In genomic region chr4:1708581-1708980, GRCh38 we compare ENCODE assay signal across 11 cellular contexts. TPM values are rescaled to one million over a fixed set of nuclear protein-coding genes. Genes with fewer than 3 reads are reported as not detected.
A peak's percentile ranks its signal among the peaks of the same experiment; 100 is the strongest.
DNase-seq lines count a peak whose midpoint lies in the region; ATAC-seq and TF ChIP-seq lines count a peak whose summit lies in the region.
"Had no signal": no experiment of that assay in that cellular context is flagged by ENCODE, and none has a peak within 500 bp of the region (broad histone marks: within the 10 kb centered on the region; RNA-seq: fewer than 3 reads in every experiment).

No MANE protein-coding gene starts in this region.

- no peak for TF ChIP-seq CTCF in CD8-positive, alpha-beta T cell (IDR thresholded peaks at IDR 0.05)
- TF ChIP-seq CTCF in IMR-90 (conservative IDR thresholded peaks at IDR 0.05; ENCODE audit: low read depth, low read length), result no peak
- TF ChIP-seq CTCF in nephron progenitor cell (IDR thresholded peaks at IDR 0.05), result no peak

- intact Hi-C loops in CD8-positive, alpha-beta T cell (cut with DNase I, micrococcal nuclease), result no loop called here
- intact Hi-C loops in IMR-90 (cut with micrococcal nuclease), result no loop called here

- H3K27ac Mint-ChIP-seq in CD8-positive, alpha-beta T cell, result peak overlapping the region; percentile 14
- peak overlapping the region; percentile 0 for H3K27ac Mint-ChIP-seq in activated naive CD8-positive, alpha-beta T cell
- H3K27ac Mint-ChIP-seq in nephron progenitor cell, result no peak overlapping the region
- H3K27ac Mint-ChIP-seq: CD14-positive monocyte had no signal

- BruUV-seq in IMR-90 (replicated peaks; lab: Mats Ljungman, UMichigan), result no TSS peak

- no peak overlapping the region for H3K4me3 Mint-ChIP-seq in CD8-positive, alpha-beta T cell
- H3K4me3 Mint-ChIP-seq in activated naive CD8-positive, alpha-beta T cell, result peak overlapping the region; percentile 60
- H3K4me3 Mint-ChIP-seq in nephron progenitor cell, result peak overlapping the region; percentile 36
- H3K4me3 Mint-ChIP-seq: CD14-positive monocyte had no signal

- H2BK20ac ChIP-seq in IMR-90 (ENCODE audit: low read depth, low read length), result no peak overlapping the region

- CTCF ChIA-PET in CD8-positive, alpha-beta T cell (lab: Charles Lee), result interaction anchor here (1.1 to 14.6 kb wide), 4 partner anchors 14 to 34 kb away, joined by 3 to 161 read pairs (median 12); no protein-coding TSS in a partner anchor
- CTCF ChIA-PET in IMR-90 (lab: Yijun Ruan, JAX), result interaction anchor here (1.3 to 1.4 kb wide), 2 partner anchors 9 to 15 kb away, joined by 4 to 6 read pairs; no protein-coding TSS in a partner anchor

- H3K27ac ChIP-seq in CD8-positive, alpha-beta T cell (ENCODE audit: low read depth, low read length), result no peak overlapping the region
- no peak overlapping the region for H3K27ac ChIP-seq in IMR-90 (ENCODE audit: insufficient read depth, low read length)

- H3K23ac ChIP-seq in IMR-90 (ENCODE audit: low read depth, low read length), result peak overlapping the region; percentile 45; the same call in 1 of the 2 replicates

- H3K4me1 Mint-ChIP-seq in CD8-positive, alpha-beta T cell (ENCODE audit: low read depth), result peaks cover 58% of the 10 kb centered on the region
- H3K4me1 Mint-ChIP-seq in activated naive CD8-positive, alpha-beta T cell (ENCODE audit: low read depth), result peaks cover 50% of the 10 kb centered on the region
- peaks cover 42% of the 10 kb centered on the region for H3K4me1 Mint-ChIP-seq in nephron progenitor cell

- H2AFZ ChIP-seq in IMR-90 (replicated peaks; ENCODE audit: low read length, poor library complexity), result no peak overlapping the region

- peaks cover under 1% of the 10 kb centered on the region for H3K36me3 ChIP-seq in CD8-positive, alpha-beta T cell (ENCODE audit: insufficient read depth, low read length)
- peaks cover 15% of the 10 kb centered on the region for H3K36me3 ChIP-seq in IMR-90 (ENCODE audit: control insufficient read depth, insufficient read depth, low read length)

- in situ Hi-C loops in IMR-90 (cut with MboI; ENCODE audit: low sequenced_read_pairs), result no loop called here

- dilution Hi-C loops in IMR-90 (cut with HindIII; ENCODE audit: low sequenced_read_pairs, unreplicated experiment), result no loop called here

- H3K9me1 ChIP-seq in IMR-90 (ENCODE audit: insufficient read depth, low read length), result peaks cover 13% of the 10 kb centered on the region; the same call in 1 of the 2 replicates

- no peak overlapping the region for H2BK15ac ChIP-seq in IMR-90 (ENCODE audit: low read depth, low read length)

- H3K9me3 ChIP-seq in CD8-positive, alpha-beta T cell (ENCODE audit: low read length), result no peaks in the 10 kb centered on the region
- H3K9me3 ChIP-seq in IMR-90 (ENCODE audit: control insufficient read depth, insufficient read depth, low read length), result no peaks in the 10 kb centered on the region

- no peaks in the 10 kb centered on the region for H3K9me3 Mint-ChIP-seq in CD8-positive, alpha-beta T cell
- no peaks in the 10 kb centered on the region for H3K9me3 Mint-ChIP-seq in activated naive CD8-positive, alpha-beta T cell (ENCODE audit: low read depth)
- H3K9me3 Mint-ChIP-seq in nephron progenitor cell, result no peaks in the 10 kb centered on the region
- H3K9me3 Mint-ChIP-seq: CD14-positive monocyte had no signal

- no peaks in the 10 kb centered on the region for H3K27me3 ChIP-seq in CD8-positive, alpha-beta T cell (ENCODE audit: insufficient read depth, low read length)
- H3K27me3 ChIP-seq in IMR-90 (ENCODE audit: control insufficient read depth, insufficient read depth, low read length), result no peaks in the 10 kb centered on the region

- POLR2A ChIA-PET in CD8-positive, alpha-beta T cell (lab: Charles Lee), result interaction anchor here (2.1 kb wide), 1 partner anchor 12 kb away, joined by 8 read pairs; the partner anchor contains the start of genes TACC3 and TMEM129
- POLR2A ChIA-PET in IMR-90 (lab: Charles Lee; ENCODE audit: unreplicated experiment), result no interaction called here

- TF ChIP-seq POLR2A in IMR-90 (IDR thresholded peaks at IDR 0.05; ENCODE audit: low read depth, low read length), result no peak

- H3K9ac ChIP-seq in IMR-90 (ENCODE audit: low read depth, low read length), result no peak overlapping the region

- H4K8ac ChIP-seq in IMR-90 (ENCODE audit: low read depth in 2 of 2, low read length in 2 of 2), result no peak overlapping the region

- H3K4me1 ChIP-seq in CD8-positive, alpha-beta T cell (ENCODE audit: insufficient read depth, low read length), result peaks cover 31% of the 10 kb centered on the region
- H3K4me1 ChIP-seq in IMR-90 (ENCODE audit: control insufficient read depth, insufficient read depth, low read length), result peaks cover 11% of the 10 kb centered on the region

- no peak overlapping the region for H2AK5ac ChIP-seq in IMR-90 (ENCODE audit: low read depth, low read length)

- H3K14ac ChIP-seq in IMR-90 (replicated peaks; ENCODE audit: low read depth, low read length), result no peak overlapping the region

- peaks cover 22 to 71% of the 10 kb centered on the region in 2 experiments for H3K79me1 ChIP-seq in IMR-90 (ENCODE audit: low read depth in 1 of 2, low read length in 2 of 2)

- no peak overlapping the region for H3K4me2 ChIP-seq in IMR-90 (ENCODE audit: low read depth, low read length)

- WGBS in IMR-90 (ENCODE audit: extremely low coverage in 2 of 2, insufficient read length in 1 of 2), 2 experiments, result no CpG with 5 or more reads among the region's 1 CpG

- no peak overlapping the region for H3K56ac ChIP-seq in IMR-90 (ENCODE audit: extremely low read depth, insufficient read depth, low read length)

- no peak overlapping the region for H2BK5ac ChIP-seq in IMR-90 (ENCODE audit: low read depth, low read length, poor library complexity, severe bottlenecking)

- H4K20me1 ChIP-seq in IMR-90 (ENCODE audit: insufficient read depth, low read length), result peaks cover 63% of the 10 kb centered on the region

- no peak overlapping the region for H4K5ac ChIP-seq in IMR-90 (ENCODE audit: low read depth, low read length)

- H3K36me3 Mint-ChIP-seq in CD8-positive, alpha-beta T cell, result peaks cover 46% of the 10 kb centered on the region
- H3K36me3 Mint-ChIP-seq in activated naive CD8-positive, alpha-beta T cell, result peaks cover 13% of the 10 kb centered on the region
- H3K36me3 Mint-ChIP-seq in nephron progenitor cell (ENCODE audit: low read depth), result peaks cover 40% of the 10 kb centered on the region

- no peaks in the 10 kb centered on the region for H3K27me3 Mint-ChIP-seq in CD8-positive, alpha-beta T cell (ENCODE audit: low read depth)
- H3K27me3 Mint-ChIP-seq in activated naive CD8-positive, alpha-beta T cell, result no peaks in the 10 kb centered on the region
- H3K27me3 Mint-ChIP-seq in nephron progenitor cell (ENCODE audit: low read depth, poor library complexity), result no peaks in the 10 kb centered on the region

- H3K4me3 ChIP-seq in CD8-positive, alpha-beta T cell (ENCODE audit: low read depth, low read length), result no peak overlapping the region
- H3K4me3 ChIP-seq in IMR-90 (ENCODE audit: insufficient read depth, low read depth, low read length), result no peak overlapping the region

- no peak for TF ChIP-seq RAD21 in IMR-90 (IDR thresholded peaks at IDR 0.05; ENCODE audit: low read length)

- no peak for DNase-seq in CD8-positive, alpha-beta T cell
- DNase-seq in IMR-90 (no peak), nephron progenitor cell (no peak), NCI-H146 treated with DMSO at 0.1 percent for 48 hours (lab: John Stamatoyannopoulos, UW; ENCODE audit: unreplicated experiment) (no peak), pons (ENCODE audit: low spot score) (no peak)
- DNase-seq: left colon; right cardiac atrium; stimulated activated CD4-positive, alpha-beta T cell treated with anti-CD3 and anti-CD28 coated beads, Interleukin-4, amount 100 ng/mL, for 1 hour had no signal

- H2AK9ac ChIP-seq in IMR-90 (replicated peaks; ENCODE audit: low read depth, low read length, poor library complexity), result no peak overlapping the region

- no peak overlapping the region for H2BK120ac ChIP-seq in IMR-90 (ENCODE audit: low read depth, low read length)

- no peak for ATAC-seq in CD8-positive, alpha-beta T cell
- ATAC-seq in IMR-90 (ENCODE audit: low read depth), result no peak
- ATAC-seq in HG03196 (IDR thresholded peaks at IDR 0.05; ENCODE audit: unreplicated experiment), result no peak
- ATAC-seq: left colon, right cardiac atrium had no signal

- no peak overlapping the region for H3K4ac ChIP-seq in IMR-90 (ENCODE audit: low read depth, low read length)

- H4K91ac ChIP-seq in IMR-90 (ENCODE audit: insufficient read depth, low read depth, low read length), result no peak overlapping the region

- no peak overlapping the region for H3K18ac ChIP-seq in IMR-90 (ENCODE audit: low read depth, low read length)

TF ChIP-seq in IMR-90, 13 proteins besides CTCF, POLR2A, EP300 and RAD21 (continues in another document):
- no peak for TF ChIP-seq CHD1 (IDR thresholded peaks at IDR 0.05; ENCODE audit: low read depth, low read length)
- TF ChIP-seq MAFK (IDR thresholded peaks at IDR 0.05; ENCODE audit: low read depth, low read length), result no peak
- TF ChIP-seq CEBPB (IDR thresholded peaks at IDR 0.05; ENCODE audit: low read depth, low read length), result no peak
- no peak for TF ChIP-seq MAZ (IDR thresholded peaks at IDR 0.05; ENCODE audit: borderline replicate concordance, low read depth, low read length)

RNA-seq across cellular contexts. Expression of gene SLBP, which starts 3.5 kb away (rescaled TPM):
- total RNA-seq in CD8-positive, alpha-beta T cell, result 10 to 100 TPM; 61.2 to 62.6 TPM
- 66.1 and 85.5 TPM in 2 replicates for total RNA-seq in IMR-90 (2012; rRNA removed)
- polyA plus RNA-seq in IMR-90 (2012; rRNA removed), result 61.8 and 64.9 TPM in 2 replicates
- 23.0 and 34.5 TPM in 2 replicates for polyA plus RNA-seq in IMR-90 (2012; cell fraction: cytosol; rRNA removed)
- polyA plus RNA-seq in IMR-90 (2012; cell fraction: nucleus; rRNA removed; ENCODE audit: low replicate concordance), result 12.5 and 31.3 TPM in 2 replicates

RNA-seq across cellular contexts. Expression of gene TMEM129, which starts 12.5 kb away (rescaled TPM):
- 10 to 100 TPM; 14.5 to 14.8 TPM for total RNA-seq in CD8-positive, alpha-beta T cell
- total RNA-seq in IMR-90 (2012; rRNA removed), result 6.6 and 6.7 TPM in 2 replicates
- polyA plus RNA-seq in IMR-90 (2012; rRNA removed), result 26.6 and 30.6 TPM in 2 replicates
- polyA plus RNA-seq in IMR-90 (2012; cell fraction: cytosol; rRNA removed), result 15.7 and 43.3 TPM in 2 replicates
- 27.0 and 66.0 TPM in 2 replicates for polyA plus RNA-seq in IMR-90 (2012; cell fraction: nucleus; rRNA removed; ENCODE audit: low replicate concordance)

RNA-seq across cellular contexts. Expression of gene TACC3, which starts 12.7 kb away (rescaled TPM):
- 100 to 1,000 TPM; 131 to 137 TPM for total RNA-seq in CD8-positive, alpha-beta T cell
- total RNA-seq in IMR-90 (2012; rRNA removed), result 15.0 and 15.1 TPM in 2 replicates
- 49.7 and 49.8 TPM in 2 replicates for polyA plus RNA-seq in IMR-90 (2012; rRNA removed)
- 26.4 and 36.9 TPM in 2 replicates for polyA plus RNA-seq in IMR-90 (2012; cell fraction: cytosol; rRNA removed)
- 70.1 and 136 TPM in 2 replicates for polyA plus RNA-seq in IMR-90 (2012; cell fraction: nucleus; rRNA removed; ENCODE audit: low replicate concordance)

RNA-seq across cellular contexts. Expression of gene FAM53A, which starts 24.5 kb away (rescaled TPM):
- 1 to 10 TPM; 1.8 to 1.9 TPM for total RNA-seq in CD8-positive, alpha-beta T cell
- 1.9 and 2.0 TPM in 2 replicates for total RNA-seq in IMR-90 (2012; rRNA removed)
- 3.1 and 4.4 TPM in 2 replicates for polyA plus RNA-seq in IMR-90 (2012; rRNA removed)
- 3.7 and 4.1 TPM in 2 replicates for polyA plus RNA-seq in IMR-90 (2012; cell fraction: cytosol; rRNA removed)
- polyA plus RNA-seq in IMR-90 (2012; cell fraction: nucleus; rRNA removed; ENCODE audit: low replicate concordance), result 5.3 and 12.2 TPM in 2 replicates
